In genomic region chr7:19899517-19899916, GRCh38 we compare ENCODE assay signal across 22 cellular contexts.
DNase-seq lines count a peak whose midpoint lies in the region; TF ChIP-seq lines count a peak whose summit lies in the region.
"Had no signal": no experiment of that assay in that cellular context is flagged by ENCODE, and none has a peak within 500 bp of the region (broad histone marks: within the 10 kb centered on the region; RNA-seq: fewer than 3 reads in every experiment).

No MANE protein-coding gene starts in this region.

- peaks cover 10% of the 10 kb centered on the region for H3K4me1 Mint-ChIP-seq in osteocyte (ENCODE audit: unreplicated experiment)
- H3K4me1 Mint-ChIP-seq: IgD-negative memory B cell, T-helper 17 cell had no signal

- TF ChIP-seq CTCF in fibroblast of mammary gland (conservative IDR thresholded peaks at IDR 0.05; ENCODE audit: control insufficient read depth, insufficient read depth, low read depth, low read length) (no peak), osteocyte (IDR thresholded peaks at IDR 0.05) (no peak)

- no peak overlapping the region for H3K4me3 ChIP-seq in fibroblast of mammary gland (ENCODE audit: control insufficient read depth, low read depth, low read length)
- H3K4me3 ChIP-seq: BLaER1 treated with 17β-estradiol and CSF1 and Interleukin-3, amounts not matched to agents 10 nM and 100 nM; cardiac muscle cell; ovary; skin epidermis had no signal

- no peak overlapping the region for H3K4me3 Mint-ChIP-seq in osteocyte (ENCODE audit: unreplicated experiment)
- H3K4me3 Mint-ChIP-seq: activated T-cell treated with anti-CD3 and anti-CD28 coated beads, Interleukin-2, amount 50 U/mL, for 24 hours; HFFc6; IgD-negative memory B cell; T-helper 17 cell had no signal

- H3K27ac Mint-ChIP-seq in osteocyte (ENCODE audit: unreplicated experiment), result peak overlapping the region; percentile 27
- H3K27ac Mint-ChIP-seq: activated naive CD4-positive, alpha-beta T cell treated with anti-CD3 and anti-CD28 coated beads, Interleukin-2, amount 50 U/mL, for 72 hours; activated T-cell treated with anti-CD3 and anti-CD28 coated beads, Interleukin-2, amount 50 U/mL, for 24 hours; HFFc6; IgD-negative memory B cell; T-helper 17 cell had no signal

- DNase-seq in DMS53 treated with DMSO at 0.1 percent for 48 hours (lab: John Stamatoyannopoulos, UW; ENCODE audit: unreplicated experiment) (peak; percentile 38), RPMI7951 (ENCODE audit: low read depth) (peak; percentile 38), fibroblast of mammary gland (ENCODE audit: low read depth) (peak; percentile 86), osteocyte (ENCODE audit: extremely low spot score, unreplicated experiment) (no peak), DMS 273 (lab: John Stamatoyannopoulos, UW; ENCODE audit: unreplicated experiment) (no peak), putamen (ENCODE audit: low spot score) (no peak), activated gamma-delta T cell treated with Interleukin-2 at 50 U/mL for 16 hours (no peak)
- DNase-seq in stimulated activated CD4-positive, alpha-beta T cell treated with anti-CD3 and anti-CD28 coated beads, Interleukin-2, amount 100 ng/mL, for 24 hours, result no peak
- DNase-seq: activated CD4-positive, alpha-beta T cell treated with anti-CD3 and anti-CD28 coated beads, Interleukin-2, amount 50 U/mL, for 48 hours; activated T-cell treated with anti-CD3 and anti-CD28 coated beads, Interleukin-2, amount 50 U/mL, for 24 hours; DMS153; HFFc6; MV-4-11; NCI-H2029; ovary; T-helper 17 cell; WERI-Rb-1 had no signal

- peaks cover 15% of the 10 kb centered on the region for H3K9me3 Mint-ChIP-seq in osteocyte (ENCODE audit: unreplicated experiment)

- no peaks in the 10 kb centered on the region for H3K36me3 Mint-ChIP-seq in osteocyte (ENCODE audit: unreplicated experiment)
- H3K36me3 Mint-ChIP-seq: activated naive CD4-positive, alpha-beta T cell treated with anti-CD3 and anti-CD28 coated beads, Interleukin-2, amount 50 U/mL, for 72 hours; IgD-negative memory B cell had no signal

- peaks cover 12% of the 10 kb centered on the region for H3K27me3 Mint-ChIP-seq in osteocyte (ENCODE audit: unreplicated experiment)
- H3K27me3 Mint-ChIP-seq: activated T-cell treated with anti-CD3 and anti-CD28 coated beads, Interleukin-2, amount 50 U/mL, for 24 hours; T-helper 17 cell had no signal

Comparison
In these comparisons a context has a peak if more than half of its experiments do, and no peak if none do; other contexts are left out.
1. DNase-seq: peak in DMS53 treated with DMSO at 0.1 percent for 48 hours (single experiment), RPMI7951 (single experiment) and fibroblast of mammary gland (single experiment); none in osteocyte (single experiment), DMS 273 (single experiment), putamen (single experiment), stimulated activated CD4-positive, alpha-beta T cell treated with anti-CD3 and anti-CD28 coated beads, Interleukin-2, amount 100 ng/mL, for 24 hours (0 of 2) and activated gamma-delta T cell treated with Interleukin-2 at 50 U/mL for 16 hours (single experiment).